20 cellular contexts compared by ENCODE assay signal in the genomic region with DNA sequence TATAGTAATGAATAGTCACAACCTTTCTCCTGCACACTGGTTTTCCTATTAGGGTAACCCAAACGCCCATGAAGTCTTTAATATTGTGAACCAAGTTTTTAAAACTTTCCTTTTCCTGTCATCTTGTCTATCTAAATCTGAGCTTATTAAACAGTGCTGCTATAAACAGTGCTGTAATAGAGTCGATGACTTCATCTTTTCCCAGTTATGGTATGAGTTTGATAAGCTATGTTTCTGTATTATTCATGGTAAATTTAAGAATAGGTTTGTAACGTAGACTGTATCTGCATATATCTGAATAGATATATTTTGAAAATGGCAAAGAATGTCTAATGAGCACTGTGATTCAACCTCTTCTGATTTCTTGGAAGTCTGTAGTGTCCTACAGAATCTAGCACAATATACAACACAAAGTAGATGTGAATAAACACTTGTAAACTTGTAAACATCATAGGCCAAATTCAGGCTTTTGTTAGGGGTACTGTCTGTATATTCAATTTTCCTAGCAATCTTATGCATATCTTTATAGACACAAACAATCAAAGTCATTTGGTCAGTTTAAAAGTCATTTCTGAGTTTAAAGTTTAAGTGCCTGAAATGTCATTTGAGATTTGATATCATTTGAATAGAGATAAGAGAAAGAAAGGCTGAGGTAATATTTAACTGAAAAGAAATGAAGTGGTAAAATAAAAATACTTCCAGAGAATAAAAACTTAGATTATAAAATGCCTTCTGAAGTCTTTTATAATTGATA.
"Had no signal": no experiment of that assay in that cellular context is flagged by ENCODE, and none has a peak within 500 bp of the region (broad histone marks: within the 10 kb centered on the region; RNA-seq: fewer than 3 reads in every experiment).

No MANE protein-coding gene starts in this region.

- H3K4me3 ChIP-seq: gastroesophageal sphincter, lower lobe of right lung had no signal

- H3K27me3 Mint-ChIP-seq: activated naive CD8-positive, alpha-beta T cell treated with anti-CD3 and anti-CD28 coated beads, Interleukin-2, amount 10 ng/mL, durations not matched to agents 7 days and 5 days; activated T-cell treated with anti-CD3 and anti-CD28 coated beads, Interleukin-2, amount 50 U/mL, for 24 hours; stimulated activated memory B cell treated with anti-CD40 and anti-IgM and Interleukin-4, amounts not matched to agents 10 μg/mL and 1 μg/mL and 100 μg/mL, for 72 hours; T-cell; type B pancreatic cell had no signal

- H3K36me3 Mint-ChIP-seq: activated naive CD8-positive, alpha-beta T cell treated with anti-CD3 and anti-CD28 coated beads, Interleukin-2, amount 10 ng/mL, durations not matched to agents 7 days and 5 days; natural killer cell; stimulated activated memory B cell treated with anti-CD40 and anti-IgM and Interleukin-4, amounts not matched to agents 10 μg/mL and 1 μg/mL and 100 μg/mL, for 72 hours; T-cell; type B pancreatic cell had no signal

- H3K9me3 Mint-ChIP-seq: activated naive CD8-positive, alpha-beta T cell treated with anti-CD3 and anti-CD28 coated beads, Interleukin-2, amount 10 ng/mL, durations not matched to agents 7 days and 5 days; activated T-cell treated with anti-CD3 and anti-CD28 coated beads, Interleukin-2, amount 50 U/mL, for 24 hours; natural killer cell; stimulated activated memory B cell treated with anti-CD40 and anti-IgM and Interleukin-4, amounts not matched to agents 10 μg/mL and 1 μg/mL and 100 μg/mL, for 72 hours; T-cell; type B pancreatic cell had no signal

- ATAC-seq: gastroesophageal sphincter; natural killer cell; right cardiac atrium; stimulated activated memory B cell treated with anti-CD40 and anti-IgM and Interleukin-4, amounts not matched to agents 10 μg/mL and 1 μg/mL and 100 μg/mL, for 72 hours; T-cell had no signal

- H3K27me3 ChIP-seq: gastroesophageal sphincter had no signal

- H3K4me3 Mint-ChIP-seq: activated naive CD8-positive, alpha-beta T cell treated with anti-CD3 and anti-CD28 coated beads, Interleukin-2, amount 10 ng/mL, durations not matched to agents 7 days and 5 days; activated T-cell treated with anti-CD3 and anti-CD28 coated beads, Interleukin-2, amount 50 U/mL, for 24 hours; natural killer cell; stimulated activated memory B cell treated with anti-CD40 and anti-IgM and Interleukin-4, amounts not matched to agents 10 μg/mL and 1 μg/mL and 100 μg/mL, for 72 hours; T-cell; type B pancreatic cell had no signal

- H3K27ac Mint-ChIP-seq: activated naive CD8-positive, alpha-beta T cell treated with anti-CD3 and anti-CD28 coated beads, Interleukin-2, amount 10 ng/mL, durations not matched to agents 7 days and 5 days; activated T-cell treated with anti-CD3 and anti-CD28 coated beads, Interleukin-2, amount 50 U/mL, for 24 hours; natural killer cell; stimulated activated memory B cell treated with anti-CD40 and anti-IgM and Interleukin-4, amounts not matched to agents 10 μg/mL and 1 μg/mL and 100 μg/mL, for 72 hours; T-cell had no signal

- H3K27ac ChIP-seq: epithelial cell of prostate, gastroesophageal sphincter, lower lobe of right lung, WERI-Rb-1 had no signal

- H3K4me1 ChIP-seq: lower lobe of right lung had no signal

- H3K36me3 ChIP-seq: gastroesophageal sphincter, lower lobe of right lung, WERI-Rb-1 had no signal

- H3K4me1 Mint-ChIP-seq: activated naive CD8-positive, alpha-beta T cell treated with anti-CD3 and anti-CD28 coated beads, Interleukin-2, amount 10 ng/mL, durations not matched to agents 7 days and 5 days; natural killer cell; stimulated activated memory B cell treated with anti-CD40 and anti-IgM and Interleukin-4, amounts not matched to agents 10 μg/mL and 1 μg/mL and 100 μg/mL, for 72 hours; T-cell had no signal

- DNase-seq: activated CD4-positive, CD25-positive, alpha-beta regulatory T cell treated with anti-CD3 and anti-CD28 coated beads, Interleukin-2, amount 50 U/mL, for 72 hours; activated CD8-positive, alpha-beta memory T cell treated with anti-CD3 and anti-CD28 coated beads for 24 hours; activated CD8-positive, alpha-beta memory T cell treated with anti-CD3 and anti-CD28 coated beads, Interleukin-2, amount 50 U/mL, for 4 hours; activated naive CD4-positive, alpha-beta T cell treated with Interleukin-2 at 50 U/mL for 16 hours; activated naive CD8-positive, alpha-beta T cell treated with anti-CD3 and anti-CD28 coated beads, Interleukin-2, amount 10 ng/mL, durations not matched to agents 7 days and 5 days; activated T-cell treated with anti-CD3 and anti-CD28 coated beads, Interleukin-2, amount 50 U/mL, for 24 hours; amniotic stem cell; cortex of kidney; head of caudate nucleus; islet precursor cell; lower lobe of right lung; natural killer cell; right cardiac atrium; stimulated activated CD4-positive, alpha-beta T cell treated with anti-CD3 and anti-CD28 coated beads, Interleukin-2, amount 100 ng/mL, for 24 hours; T-cell; WERI-Rb-1 had no signal

- H3K9me3 ChIP-seq: gastroesophageal sphincter, lower lobe of right lung had no signal
